In genomic region chr3:18546632-18547031, GRCh38 we compare ENCODE assay signal across 27 cellular contexts.
"Had no signal": no experiment of that assay in that cellular context is flagged by ENCODE, and none has a peak within 500 bp of the region (broad histone marks: within the 10 kb centered on the region; RNA-seq: fewer than 3 reads in every experiment).

No MANE protein-coding gene starts in this region.

- H3K36me3 Mint-ChIP-seq: stimulated activated naive B cell treated with anti-CD40 and anti-IgM and Interleukin-4, amounts not matched to agents 10 μg/mL and 1 μg/mL and 100 μg/mL, for 72 hours; type B pancreatic cell had no signal

- H3K4me2 ChIP-seq: smooth muscle cell had no signal

- H3K27ac Mint-ChIP-seq: activated CD4-positive, alpha-beta memory T cell treated with anti-CD3 and anti-CD28 coated beads, Interleukin-2, amount 10 ng/mL, durations not matched to agents 7 days and 5 days; effector memory CD8-positive, alpha-beta T cell; naive thymus-derived CD4-positive, alpha-beta T cell; progenitor cell of endocrine pancreas; stimulated activated naive B cell treated with anti-CD40 and anti-IgM and Interleukin-4, amounts not matched to agents 10 μg/mL and 1 μg/mL and 100 μg/mL, for 72 hours; type B pancreatic cell had no signal

- H3K27me3 Mint-ChIP-seq: activated CD4-positive, alpha-beta memory T cell treated with anti-CD3 and anti-CD28 coated beads, Interleukin-2, amount 10 ng/mL, durations not matched to agents 7 days and 5 days; central memory CD8-positive, alpha-beta T cell; effector memory CD8-positive, alpha-beta T cell; naive thymus-derived CD4-positive, alpha-beta T cell; progenitor cell of endocrine pancreas; stimulated activated naive B cell treated with anti-CD40 and anti-IgM and Interleukin-4, amounts not matched to agents 10 μg/mL and 1 μg/mL and 100 μg/mL, for 72 hours; type B pancreatic cell had no signal

- H3K4me1 ChIP-seq: breast epithelium, colonic mucosa, left ventricle myocardium inferior, sigmoid colon, vagina had no signal

- H3K9me3 Mint-ChIP-seq: central memory CD8-positive, alpha-beta T cell; effector memory CD8-positive, alpha-beta T cell; type B pancreatic cell had no signal

- H3K4me3 ChIP-seq: breast epithelium, colonic mucosa, dorsolateral prefrontal cortex, left ventricle myocardium inferior, sigmoid colon, smooth muscle cell, thoracic aorta, vagina had no signal

- H3K4me3 Mint-ChIP-seq: activated CD4-positive, alpha-beta memory T cell treated with anti-CD3 and anti-CD28 coated beads, Interleukin-2, amount 10 ng/mL, durations not matched to agents 7 days and 5 days; activated T-cell treated with anti-CD3 and anti-CD28 coated beads, Interleukin-2, amount 50 U/mL, for 4 hours; central memory CD8-positive, alpha-beta T cell; effector memory CD8-positive, alpha-beta T cell; naive thymus-derived CD4-positive, alpha-beta T cell; stimulated activated naive B cell treated with anti-CD40 and anti-IgM and Interleukin-4, amounts not matched to agents 10 μg/mL and 1 μg/mL and 100 μg/mL, for 72 hours; type B pancreatic cell had no signal

- H3K27me3 ChIP-seq: breast epithelium, colonic mucosa, dorsolateral prefrontal cortex, sigmoid colon, vagina had no signal

- DNase-seq: activated CD4-positive, alpha-beta memory T cell treated with anti-CD3 and anti-CD28 coated beads, Interleukin-2, amount 10 ng/mL, durations not matched to agents 7 days and 5 days; activated CD4-positive, alpha-beta T cell treated with anti-CD3 and anti-CD28 coated beads for 48 hours; activated CD4-positive, CD25-positive, alpha-beta regulatory T cell; activated effector memory CD4-positive, alpha-beta T cell treated with anti-CD3 and anti-CD28 coated beads, Interleukin-2, amount 50 U/mL, for 16 hours; activated naive CD4-positive, alpha-beta T cell treated with anti-CD3 and anti-CD28 coated beads, Interleukin-2, amount 50 U/mL, for 16 hours; activated T-cell treated with anti-CD3 and anti-CD28 coated beads, Interleukin-2, amount 50 U/mL, for 4 hours; colonic mucosa; dorsolateral prefrontal cortex; effector memory CD8-positive, alpha-beta T cell; foreskin melanocyte; hippocampal formation; kidney glomerular epithelial cell; left ventricle myocardium inferior; naive thymus-derived CD4-positive, alpha-beta T cell; retina; sigmoid colon; stimulated activated CD4-positive, alpha-beta T cell treated with anti-CD3 and anti-CD28 coated beads, Interleukin-15, amount 100 ng/mL, for 24 hours; stimulated activated naive B cell treated with anti-CD40 and anti-IgM and Interleukin-4, amounts not matched to agents 10 μg/mL and 1 μg/mL and 100 μg/mL, for 72 hours; T1000 had no signal

- ATAC-seq: effector memory CD8-positive, alpha-beta T cell; esophagus mucosa; naive thymus-derived CD4-positive, alpha-beta T cell had no signal

- H3K9me3 ChIP-seq: breast epithelium, colonic mucosa, sigmoid colon, thoracic aorta, vagina had no signal

- H3K36me3 ChIP-seq: breast epithelium, colonic mucosa, left ventricle myocardium inferior, sigmoid colon, thoracic aorta, vagina had no signal
